ENCODE assay signal across 9 cellular contexts in the genomic region with DNA sequence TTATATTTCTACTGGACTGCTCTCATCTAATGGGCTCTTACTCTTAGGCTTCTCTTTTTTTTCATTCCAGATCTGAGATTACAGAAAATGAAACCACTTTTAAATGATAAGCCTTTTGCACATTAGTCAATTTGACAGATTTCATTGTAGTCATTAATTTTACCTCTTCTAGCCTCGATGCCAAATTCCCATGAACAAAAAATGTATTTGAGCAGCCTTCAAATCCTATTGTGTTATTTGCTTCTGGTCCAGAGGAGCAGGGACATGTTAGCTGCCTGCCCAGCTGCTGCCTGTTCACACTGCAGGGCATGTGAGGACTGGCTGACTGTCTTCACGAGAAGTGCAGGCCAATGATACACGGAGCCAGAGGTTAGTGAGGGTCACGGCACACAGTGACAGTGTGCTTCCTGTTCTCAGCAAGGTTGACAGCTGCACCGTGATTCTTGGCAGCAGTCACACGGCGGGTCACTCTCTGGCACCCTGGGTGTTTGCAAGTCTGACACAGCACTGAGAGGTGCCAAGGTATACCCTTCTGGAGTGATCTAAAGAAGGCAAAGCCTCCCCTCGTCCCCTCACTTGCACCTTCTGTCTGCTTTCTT. TPM values are rescaled to one million over a fixed set of nuclear protein-coding genes. Genes with fewer than 3 reads are reported as not detected.
DNase-seq lines count a peak whose midpoint lies in the region; ATAC-seq, FAIRE-seq and TF ChIP-seq lines count a peak whose summit lies in the region.
"Had no signal": no experiment of that assay in that cellular context is flagged by ENCODE, and none has a peak within 500 bp of the region (broad histone marks: within the 10 kb centered on the region; RNA-seq: fewer than 3 reads in every experiment).

No MANE protein-coding gene starts in this region.

- 12% methylated on average over 8 of the region's 8 CpGs for WGBS in heart right ventricle, 2 donors

- no peak for TF ChIP-seq CTCF in heart right ventricle (IDR thresholded peaks at IDR 0.05)
- TF ChIP-seq CTCF in chondrocyte (IDR thresholded peaks at IDR 0.05), result no peak

- no peaks in the 10 kb centered on the region for H3K27me3 Mint-ChIP-seq in activated T-cell treated with anti-CD3 and anti-CD28 coated beads, Interleukin-2, amount 50 U/mL, for 24 hours
- no peaks in the 10 kb centered on the region for H3K27me3 Mint-ChIP-seq in chondrocyte (ENCODE audit: low read depth)

- H3K36me3 ChIP-seq in heart right ventricle, result peaks cover 0 to 24% (median 0%) of the 10 kb centered on the region in 9 donors
- H3K36me3 ChIP-seq: vagina had no signal

- intact Hi-C loops in heart right ventricle (cut with DNase I), result loop anchor here in 2 of 10 donors (5.0 kb wide), 1 partner anchor 39 kb away; a partner anchor contains a TSS

- no peak overlapping the region for H3K4me3 ChIP-seq in heart right ventricle
- H3K4me3 ChIP-seq: vagina had no signal

- FAIRE-seq in GM12891 (lab: Jason Lieb, UNC), result peak; percentile 97

- H3K4me3 Mint-ChIP-seq in activated T-cell treated with anti-CD3 and anti-CD28 coated beads, Interleukin-2, amount 50 U/mL, for 24 hours, result no peak overlapping the region
- no peak overlapping the region for H3K4me3 Mint-ChIP-seq in chondrocyte (ENCODE audit: unreplicated experiment)

- peaks cover 2 to 31% (median 22%) of the 10 kb centered on the region in 9 donors for H3K4me1 ChIP-seq in heart right ventricle

- no peak for TF ChIP-seq POLR2A in GM12891 (IDR thresholded peaks at IDR 0.05; ENCODE audit: low read depth, low read length)

- H3K27ac ChIP-seq in heart right ventricle, result peak overlapping the region in 9 of 10 donors; percentile 14 to 79 (median 71)
- H3K27ac ChIP-seq: vagina had no signal

- peak overlapping the region; percentile 55 for H3K27ac Mint-ChIP-seq in activated T-cell treated with anti-CD3 and anti-CD28 coated beads, Interleukin-2, amount 50 U/mL, for 24 hours
- no peak overlapping the region for H3K27ac Mint-ChIP-seq in chondrocyte (ENCODE audit: unreplicated experiment)

- H3K9me3 Mint-ChIP-seq in activated T-cell treated with anti-CD3 and anti-CD28 coated beads, Interleukin-2, amount 50 U/mL, for 24 hours, result no peaks in the 10 kb centered on the region
- H3K9me3 Mint-ChIP-seq in chondrocyte (ENCODE audit: low read depth), result peaks cover 3% of the 10 kb centered on the region

- peaks cover 32% of the 10 kb centered on the region for H3K4me1 Mint-ChIP-seq in activated T-cell treated with anti-CD3 and anti-CD28 coated beads, Interleukin-2, amount 50 U/mL, for 24 hours (ENCODE audit: low read depth)
- peaks cover 13% of the 10 kb centered on the region for H3K4me1 Mint-ChIP-seq in chondrocyte (ENCODE audit: low read depth)

- H3K9me3 ChIP-seq in heart right ventricle, result no peaks in the 10 kb centered on the region
- H3K9me3 ChIP-seq: vagina had no signal

- H3K27me3 ChIP-seq in heart right ventricle, result no peaks in the 10 kb centered on the region
- H3K27me3 ChIP-seq: vagina had no signal

- no peak for DNase-seq in GM12891 (ENCODE audit: insufficient read length, low spot score)
- peak; percentile 77 for DNase-seq in NCI-H1105 treated with DMSO at 0.1 percent for 48 hours (lab: John Stamatoyannopoulos, UW)
- DNase-seq in activated T-cell treated with anti-CD3 and anti-CD28 coated beads, Interleukin-2, amount 50 U/mL, for 24 hours, result no peak
- DNase-seq in heart right ventricle, result peak; percentile 80 to 86
- DNase-seq in stimulated activated CD4-positive, alpha-beta T cell treated with anti-CD3 and anti-CD28 coated beads, Interleukin-4, amount 100 ng/mL, for 24 hours, result peak; percentile 12
- no peak for DNase-seq in chondrocyte (ENCODE audit: low spot score)
- no peak for DNase-seq in SKM-1 (lab: John Stamatoyannopoulos, UW; ENCODE audit: unreplicated experiment)

- H3K36me3 Mint-ChIP-seq in activated T-cell treated with anti-CD3 and anti-CD28 coated beads, Interleukin-2, amount 50 U/mL, for 24 hours (ENCODE audit: low read depth), result peaks cover 40% of the 10 kb centered on the region
- no peaks in the 10 kb centered on the region for H3K36me3 Mint-ChIP-seq in chondrocyte (ENCODE audit: low read depth)

- ATAC-seq in GM21717 (IDR thresholded peaks at IDR 0.05; ENCODE audit: unreplicated experiment) (peak; percentile 73), heart right ventricle (peak; percentile 95 to 100 (median 98))

TF ChIP-seq in GM12891, 5 proteins besides CTCF, POLR2A, EP300 and RAD21:
- TF ChIP-seq TAF1 (IDR thresholded peaks at IDR 0.05; ENCODE audit: low read depth, low read length) (peak; percentile 25; the same call in 1 of the 2 replicates), POLR2AphosphoS5 (IDR thresholded peaks at IDR 0.05; ENCODE audit: low read depth, low read length) (0 out of 2 replicates have a peak, but pooled peaks have one; percentile 38), PAX5 (IDR thresholded peaks at IDR 0.05; ENCODE audit: insufficient read depth, low read length, severe bottlenecking) (no peak), SPI1 (IDR thresholded peaks at IDR 0.05; ENCODE audit: low read depth, low read length) (no peak), POU2F2 (IDR thresholded peaks at IDR 0.05; ENCODE audit: low read depth, low read length) (0 out of 2 replicates have a peak, but pooled peaks have one; percentile 55)

RNA-seq across cellular contexts. Expression of a gene that starts 40.8 kb away (rescaled TPM):
- polyA plus RNA-seq in GM12891 (2012; ENCODE audit: low read depth, missing spikeins), result 4.9 TPM
- total RNA-seq in heart right ventricle (100 to 1,000 TPM in 1 of 10 donors, 10 to 100 TPM in 9; 81.7 to 104 (median 87.8) TPM), chondrocyte (8.1 to 13.8 TPM (median 8.9 TPM) in 3 replicates)
- 10 to 100 TPM; 11.4 to 24.8 TPM for polyA plus RNA-seq in heart right ventricle

Comparison
In these comparisons a context has a peak if more than half of its experiments do, and no peak if none do; other contexts are left out.
1. DNase-seq: peak in NCI-H1105 treated with DMSO at 0.1 percent for 48 hours (single experiment), heart right ventricle (2 of 2) and stimulated activated CD4-positive, alpha-beta T cell treated with anti-CD3 and anti-CD28 coated beads, Interleukin-4, amount 100 ng/mL, for 24 hours (single experiment); none in GM12891 (single experiment), activated T-cell treated with anti-CD3 and anti-CD28 coated beads, Interleukin-2, amount 50 U/mL, for 24 hours (single experiment), chondrocyte (single experiment) and SKM-1 (single experiment).